In genomic region chr1:149928388-149928724, GRCh38 we compare ENCODE assay signal across 8 cellular contexts. TPM values are rescaled to one million over a fixed set of nuclear protein-coding genes. Genes with fewer than 3 reads are reported as not detected.
DNase-seq lines count a peak whose midpoint lies in the region; ATAC-seq and TF ChIP-seq lines count a peak whose summit lies in the region.

No MANE protein-coding gene starts in this region.

- peak overlapping the region; percentile 91 for H3K4ac ChIP-seq in IMR-90 (ENCODE audit: low read depth, low read length)

- BruUV-seq in IMR-90 (replicated peaks; lab: Mats Ljungman, UMichigan): no TSS peak

- WGBS in IMR-90 (ENCODE audit: extremely low coverage in 2 of 2, insufficient read length in 1 of 2), 2 experiments: no CpG with 5 or more reads among the region's 1 CpG

- H3K14ac ChIP-seq in IMR-90 (replicated peaks; ENCODE audit: low read depth, low read length): peak overlapping the region; percentile 92

- peaks cover 31% of the 10 kb centered on the region for H3K36me3 ChIP-seq in ACC112 (ENCODE audit: insufficient read depth, low read length)
- H3K36me3 ChIP-seq in IMR-90 (ENCODE audit: control insufficient read depth, insufficient read depth, low read length): peaks cover 35% of the 10 kb centered on the region
- H3K36me3 ChIP-seq in muscle layer of colon (ENCODE audit: insufficient read depth, low read length): peaks cover 68% of the 10 kb centered on the region

- peak overlapping the region; percentile 68 for H2AK5ac ChIP-seq in IMR-90 (ENCODE audit: low read depth, low read length)

- intact Hi-C loops in IMR-90 (cut with micrococcal nuclease): no loop called here

- H3K27ac ChIP-seq in ACC112 (ENCODE audit: low read depth, low read length): peak overlapping the region; percentile 82
- H3K27ac ChIP-seq in IMR-90 (ENCODE audit: insufficient read depth, low read length): peak overlapping the region; percentile 91
- H3K27ac ChIP-seq in muscle layer of colon (ENCODE audit: low read depth, low read length): peak overlapping the region; percentile 87

- CTCF ChIA-PET in IMR-90 (lab: Yijun Ruan, JAX): no interaction called here

- H2AK9ac ChIP-seq in IMR-90 (replicated peaks; ENCODE audit: low read depth, low read length, poor library complexity): peak overlapping the region; percentile 94

- H2BK15ac ChIP-seq in IMR-90 (ENCODE audit: low read depth, low read length): no peak overlapping the region

- DNase-seq in IMR-90 (no peak), cardiac fibroblast (ENCODE audit: low read depth in 2 of 2) (no peak), 8988T (no peak), NCI-H146 treated with DMSO at 0.1 percent for 48 hours (lab: John Stamatoyannopoulos, UW; ENCODE audit: unreplicated experiment) (no peak), KG1 (lab: John Stamatoyannopoulos, UW) (no peak)

- H3K18ac ChIP-seq in IMR-90 (ENCODE audit: low read depth, low read length): 0 out of 2 replicates have a peak overlapping the region, but pooled peaks have one; percentile 68

- dilution Hi-C loops in IMR-90 (cut with HindIII; ENCODE audit: low sequenced_read_pairs, unreplicated experiment): no loop called here

- peaks cover 32% of the 10 kb centered on the region for H3K79me2 ChIP-seq in ACC112 (ENCODE audit: control insufficient read depth, insufficient read depth, low read length, unreplicated experiment)

- H3K9me3 ChIP-seq in IMR-90 (ENCODE audit: control insufficient read depth, insufficient read depth, low read length): no peaks in the 10 kb centered on the region
- no peaks in the 10 kb centered on the region for H3K9me3 ChIP-seq in muscle layer of colon (ENCODE audit: low read length)

- TF ChIP-seq POLR2A in IMR-90 (IDR thresholded peaks at IDR 0.05; ENCODE audit: low read depth, low read length): no peak

- peak overlapping the region; percentile 98 for H3K4me3 ChIP-seq in ACC112 (ENCODE audit: low read depth, low read length)
- H3K4me3 ChIP-seq in IMR-90 (ENCODE audit: insufficient read depth, low read depth, low read length): peak overlapping the region; percentile 89
- peak overlapping the region; percentile 70 to 76 for H3K4me3 ChIP-seq in cardiac fibroblast (replicated peaks in 1 of 2; ENCODE audit: low read depth in 2 of 2, low read length in 2 of 2)
- H3K4me3 ChIP-seq in muscle layer of colon (ENCODE audit: low read depth in 1 of 2, low read length in 2 of 2): peak overlapping the region; percentile 87 to 97

- no peak overlapping the region for H2BK120ac ChIP-seq in IMR-90 (ENCODE audit: low read depth, low read length)

- no peak for TF ChIP-seq RAD21 in IMR-90 (IDR thresholded peaks at IDR 0.05; ENCODE audit: low read length)

- peaks cover 29 to 68% of the 10 kb centered on the region in 2 experiments for H3K79me1 ChIP-seq in IMR-90 (ENCODE audit: low read depth in 1 of 2, low read length in 2 of 2)

- POLR2A ChIA-PET in IMR-90 (lab: Charles Lee; ENCODE audit: unreplicated experiment): interaction anchor here (0.7 to 1.2 kb wide), 2 partner anchors 9 to 41 kb away, joined by 3 to 6 read pairs; a partner anchor contains a TSS

- H2AFZ ChIP-seq in ACC112 (ENCODE audit: low read length, unreplicated experiment): peak overlapping the region; percentile 33
- peak overlapping the region; percentile 94 for H2AFZ ChIP-seq in IMR-90 (replicated peaks; ENCODE audit: low read length, poor library complexity)

- no peaks in the 10 kb centered on the region for H3K27me3 ChIP-seq in ACC112 (ENCODE audit: insufficient read depth, low read length)
- H3K27me3 ChIP-seq in IMR-90 (ENCODE audit: control insufficient read depth, insufficient read depth, low read length): no peaks in the 10 kb centered on the region
- no peaks in the 10 kb centered on the region for H3K27me3 ChIP-seq in muscle layer of colon (ENCODE audit: control insufficient read depth in 1 of 2, insufficient read depth in 2 of 2, low read length in 2 of 2)

- peaks cover 14% of the 10 kb centered on the region for H3K9me1 ChIP-seq in IMR-90 (ENCODE audit: insufficient read depth, low read length)

- H4K20me1 ChIP-seq in IMR-90 (ENCODE audit: insufficient read depth, low read length): peaks cover 8% of the 10 kb centered on the region; the same call in 1 of the 2 replicates

- H2BK5ac ChIP-seq in IMR-90 (ENCODE audit: low read depth, low read length, poor library complexity, severe bottlenecking): peak overlapping the region; percentile 82

- peak overlapping the region; percentile 91 for H3K23ac ChIP-seq in IMR-90 (ENCODE audit: low read depth, low read length)

- peak overlapping the region; percentile 91 to 98 for H4K8ac ChIP-seq in IMR-90 (ENCODE audit: low read depth in 2 of 2, low read length in 2 of 2)

- H3K4me1 ChIP-seq in ACC112 (ENCODE audit: control insufficient read depth, insufficient read depth, low read length, unreplicated experiment) (peaks cover 46% of the 10 kb centered on the region), IMR-90 (ENCODE audit: control insufficient read depth, insufficient read depth, low read length) (peaks cover 5% of the 10 kb centered on the region), muscle layer of colon (ENCODE audit: insufficient read depth, low read length) (peaks cover 32% of the 10 kb centered on the region)

- in situ Hi-C loops in IMR-90 (cut with MboI; ENCODE audit: low sequenced_read_pairs): no loop called here

- TF ChIP-seq CTCF in IMR-90 (conservative IDR thresholded peaks at IDR 0.05; ENCODE audit: low read depth, low read length) (no peak), cardiac fibroblast (IDR thresholded peaks at IDR 0.05; ENCODE audit: low read depth, low read length) (no peak)

- H3K56ac ChIP-seq in IMR-90 (ENCODE audit: extremely low read depth, insufficient read depth, low read length): peak overlapping the region; percentile 93

- peak overlapping the region; percentile 86 for H4K91ac ChIP-seq in IMR-90 (ENCODE audit: insufficient read depth, low read depth, low read length)

- H3K9ac ChIP-seq in IMR-90 (ENCODE audit: low read depth, low read length) (peak overlapping the region; percentile 94), muscle layer of colon (ENCODE audit: low read length) (peak overlapping the region; percentile 76)

- peak overlapping the region; percentile 91 for H3K4me2 ChIP-seq in IMR-90 (ENCODE audit: low read depth, low read length)

- peak overlapping the region; percentile 90 for H4K5ac ChIP-seq in IMR-90 (ENCODE audit: low read depth, low read length)

- ATAC-seq in IMR-90 (ENCODE audit: low read depth) (no peak), HG03095 (IDR thresholded peaks at IDR 0.05; ENCODE audit: unreplicated experiment) (no peak)

- no peak overlapping the region for H2BK20ac ChIP-seq in IMR-90 (ENCODE audit: low read depth, low read length)

TF ChIP-seq in IMR-90, 13 proteins besides CTCF, POLR2A, EP300 and RAD21:
- no peak for TF ChIP-seq USF2 (IDR thresholded peaks at IDR 0.05; ENCODE audit: low read depth, low read length)

RNA-seq across cellular contexts. Expression of gene SF3B4, which starts 0.8 kb away (rescaled TPM):
- 6.6 and 11.4 TPM in 2 replicates for total RNA-seq in IMR-90 (2012; rRNA removed)
- polyA plus RNA-seq in IMR-90 (2012; rRNA removed): 62.6 and 64.4 TPM in 2 replicates
- polyA plus RNA-seq in IMR-90 (2012; cell fraction: cytosol; rRNA removed): 29.9 and 58.3 TPM in 2 replicates
- 49.8 and 67.0 TPM in 2 replicates for polyA plus RNA-seq in IMR-90 (2012; cell fraction: nucleus; rRNA removed; ENCODE audit: low replicate concordance)

RNA-seq across cellular contexts. Expression of gene MTMR11, which starts 8.3 kb away (rescaled TPM):
- 1.7 and 2.0 TPM in 2 replicates for total RNA-seq in IMR-90 (2012; rRNA removed)
- 14.3 and 14.6 TPM in 2 replicates for polyA plus RNA-seq in IMR-90 (2012; rRNA removed)
- polyA plus RNA-seq in IMR-90 (2012; cell fraction: cytosol; rRNA removed): 4.5 and 6.0 TPM in 2 replicates
- 64.8 and 76.3 TPM in 2 replicates for polyA plus RNA-seq in IMR-90 (2012; cell fraction: nucleus; rRNA removed; ENCODE audit: low replicate concordance)

RNA-seq across cellular contexts. Expression of gene SV2A, which starts 10.7 kb away (rescaled TPM):
- 15.4 and 16.4 TPM in 2 replicates for total RNA-seq in IMR-90 (2012; rRNA removed)
- polyA plus RNA-seq in IMR-90 (2012; rRNA removed): 18.1 and 19.6 TPM in 2 replicates
- 14.5 and 15.6 TPM in 2 replicates for polyA plus RNA-seq in IMR-90 (2012; cell fraction: cytosol; rRNA removed)
- polyA plus RNA-seq in IMR-90 (2012; cell fraction: nucleus; rRNA removed; ENCODE audit: low replicate concordance): 22.0 and 25.1 TPM in 2 replicates

RNA-seq across cellular contexts. Expression of gene BOLA1, which starts 29.0 kb away (rescaled TPM):
- 3.4 and 4.4 TPM in 2 replicates for total RNA-seq in IMR-90 (2012; rRNA removed)
- polyA plus RNA-seq in IMR-90 (2012; rRNA removed): 12.6 and 14.2 TPM in 2 replicates
- polyA plus RNA-seq in IMR-90 (2012; cell fraction: cytosol; rRNA removed): 19.5 and 20.0 TPM in 2 replicates
- polyA plus RNA-seq in IMR-90 (2012; cell fraction: nucleus; rRNA removed; ENCODE audit: low replicate concordance): 14.7 and 18.9 TPM in 2 replicates
